16 cellular contexts compared by ENCODE assay signal in the genomic region with DNA sequence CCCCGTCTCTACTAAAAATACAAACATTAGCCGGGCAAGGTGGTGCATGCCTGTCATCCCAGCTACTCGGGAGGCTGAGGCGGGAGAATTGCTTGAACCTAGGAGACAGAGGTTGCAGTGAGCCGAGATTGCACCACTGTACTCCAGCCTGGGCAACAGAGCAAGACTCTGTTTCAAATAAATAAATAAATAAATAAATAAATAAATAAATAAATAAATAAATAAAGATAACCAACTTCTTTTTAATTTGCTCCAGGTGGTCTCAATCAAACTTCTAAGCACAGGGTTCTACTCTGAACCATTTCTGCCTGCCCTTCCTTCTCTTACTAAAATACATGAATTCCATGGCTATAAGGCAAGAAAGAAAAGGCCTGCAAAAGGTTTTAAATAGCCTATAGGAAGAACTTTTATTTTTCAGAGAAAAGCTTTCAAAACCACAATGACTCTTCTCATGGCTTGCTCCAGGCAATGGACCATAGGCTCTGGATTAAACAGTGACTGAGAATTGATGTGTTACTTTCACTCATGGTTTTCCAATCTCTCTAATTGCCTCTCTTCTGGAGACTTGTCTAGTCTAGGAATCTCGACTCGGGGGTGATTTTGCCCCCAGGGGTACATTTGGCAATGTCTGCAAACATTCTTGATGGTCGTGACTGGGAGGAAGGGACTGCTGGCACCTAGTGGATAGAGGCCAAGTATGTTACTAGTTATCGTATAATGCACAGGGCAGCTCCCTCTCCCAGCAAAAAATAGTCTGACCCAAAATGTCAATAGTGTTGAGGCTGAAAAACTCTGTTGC.
"Had no signal": no experiment of that assay in that cellular context is flagged by ENCODE, and none has a peak within 500 bp of the region (broad histone marks: within the 10 kb centered on the region; RNA-seq: fewer than 3 reads in every experiment).

No MANE protein-coding gene starts in this region.

- ATAC-seq: gastroesophageal sphincter; left cardiac atrium; lower lobe of right lung; sciatic nerve; stimulated activated memory B cell treated with anti-CD40 and anti-IgM and Interleukin-4, amounts not matched to agents 10 μg/mL and 1 μg/mL and 100 μg/mL, for 72 hours had no signal

- DNase-seq: effector memory CD4-positive, alpha-beta T cell; immature natural killer cell; kidney; left cardiac atrium; left ventricle myocardium inferior; lower lobe of right lung; midbrain; posterior cingulate gyrus; spleen; stimulated activated CD4-positive, alpha-beta T cell treated with anti-CD3 and anti-CD28 coated beads, Interleukin-15, amount 100 ng/mL, for 24 hours; stimulated activated CD4-positive, alpha-beta T cell treated with anti-CD3 and anti-CD28 coated beads, Interleukin-1b, Interleukin-23, amount 100 ng/mL, for 48 hours; stimulated activated CD4-positive, alpha-beta T cell treated with anti-CD3 and anti-CD28 coated beads, Interleukin-4, amount 100 ng/mL, for 24 hours; testis had no signal
